Comparison of ENCODE assay signal across 8 cellular contexts in the genomic region with DNA sequence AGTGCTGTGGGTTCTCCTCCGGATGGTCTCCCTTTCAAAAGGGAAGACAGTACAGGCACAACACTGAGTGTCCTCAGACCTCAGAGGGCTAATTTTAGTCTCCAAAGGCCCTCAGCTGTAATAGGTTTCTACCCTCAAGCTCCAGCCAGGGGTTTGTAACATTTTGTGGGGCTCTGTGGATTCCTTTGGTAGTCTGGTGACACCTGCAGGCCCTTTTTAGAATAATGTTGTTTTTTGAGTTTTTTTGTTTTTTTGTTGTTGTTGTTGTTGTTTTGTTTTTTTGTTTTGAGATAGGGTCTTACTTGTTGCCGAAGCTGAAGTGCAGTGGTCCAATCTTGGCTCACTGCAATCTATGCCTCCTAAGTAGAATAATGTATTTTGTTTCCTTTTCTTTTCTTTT. TPM values are rescaled to one million over a fixed set of nuclear protein-coding genes. Genes with fewer than 3 reads are reported as not detected.
DNase-seq lines count a peak whose midpoint lies in the region; ATAC-seq and TF ChIP-seq lines count a peak whose summit lies in the region.
"Had no signal": no experiment of that assay in that cellular context is flagged by ENCODE, and none has a peak within 500 bp of the region (broad histone marks: within the 10 kb centered on the region; RNA-seq: fewer than 3 reads in every experiment).

No MANE protein-coding gene starts in this region.

- H3K36me3 ChIP-seq in Panc1 (ENCODE audit: control insufficient read depth, insufficient read depth, low read length) (peaks cover 7% of the 10 kb centered on the region), spleen (peaks cover 0 to 26% (median 16%) of the 10 kb centered on the region in 6 donors), upper lobe of left lung (peaks cover 0 to 16% (median 10%) of the 10 kb centered on the region in 4 donors)

- TF ChIP-seq POLR2A in spleen (IDR thresholded peaks at IDR 0.05): no peak
- TF ChIP-seq POLR2A in upper lobe of left lung (IDR thresholded peaks at IDR 0.05): no peak

- no peak for DNase-seq in GM20000 (ENCODE audit: low spot score)
- DNase-seq in Panc1 (ENCODE audit: low read depth, low spot score): no peak
- peak; percentile 48 for DNase-seq in fibroblast of the aortic adventitia (ENCODE audit: low read depth)
- no peak for DNase-seq in spleen
- no peak for DNase-seq in upper lobe of left lung
- DNase-seq: NCI-H524 treated with DMSO at 0.1 percent for 48 hours had no signal

- intact Hi-C loops in Panc1 (cut with micrococcal nuclease; ENCODE audit: unreplicated experiment): loop anchor here (1.0 to 5.0 kb wide), 2 partner anchors 78 to 306 kb away; no protein-coding TSS in a partner anchor
- intact Hi-C loops in spleen (cut with DNase I; ENCODE audit: low total_unique reads): loop anchor here (5.0 kb wide), 1 partner anchor 76 kb away; no protein-coding TSS in a partner anchor

- in situ Hi-C loops in Panc1 (cut with HindIII; ENCODE audit: low pct_unique_long_range_greater_than_20kb, low sequenced_read_pairs): no loop called here

- TF ChIP-seq EP300 in upper lobe of left lung (IDR thresholded peaks at IDR 0.05): no peak

- H3K27me3 ChIP-seq in Panc1 (ENCODE audit: control insufficient read depth, insufficient read depth, low read length): no peaks in the 10 kb centered on the region
- H3K27me3 ChIP-seq in spleen (replicated peaks in 1 of 7): no peaks in the 10 kb centered on the region
- no peaks in the 10 kb centered on the region for H3K27me3 ChIP-seq in upper lobe of left lung

- POLR2A ChIA-PET in Panc1 (lab: Charles Lee): no interaction called here

- WGBS in spleen, 5 donors: 73 to 95% (median 85%) methylated on average over 2 of the region's 2 CpGs
- 82 to 95% methylated on average over 2 of the region's 2 CpGs for WGBS in upper lobe of left lung, 2 donors

- TF ChIP-seq CTCF in GM20000 (IDR thresholded peaks at IDR 0.05; ENCODE audit: extremely low read depth, missing control alignments): peak; percentile 19
- TF ChIP-seq CTCF in Panc1 (IDR thresholded peaks at IDR 0.05): peak; percentile 64
- peak; percentile 35 for TF ChIP-seq CTCF in fibroblast of the aortic adventitia (IDR thresholded peaks at IDR 0.05; ENCODE audit: insufficient read depth, low read length)
- peak in 6 of 11 experiments; percentile 18 to 60 (median 34) for TF ChIP-seq CTCF in spleen (IDR thresholded peaks at IDR 0.05 in 8 of 11, conservative IDR thresholded peaks at IDR 0.05 in 3 of 11)
- TF ChIP-seq CTCF in upper lobe of left lung (IDR thresholded peaks at IDR 0.05): peak in 1 of 6 experiments; percentile 23

- no peaks in the 10 kb centered on the region for H3K4me1 ChIP-seq in Panc1 (ENCODE audit: control insufficient read depth, insufficient read depth, low read length)
- H3K4me1 ChIP-seq in spleen: no peaks in the 10 kb centered on the region
- H3K4me1 ChIP-seq in upper lobe of left lung: no peaks in the 10 kb centered on the region

- CTCF ChIA-PET in Panc1 (lab: Charles Lee): interaction anchor here (0.7 to 1.5 kb wide), 5 partner anchors 14 to 306 kb away, joined by 3 to 10 read pairs (median 4); no protein-coding TSS in a partner anchor

- no peaks in the 10 kb centered on the region for H3K9me3 ChIP-seq in Panc1 (ENCODE audit: control insufficient read depth, insufficient read depth, low read depth, low read length)
- no peaks in the 10 kb centered on the region for H3K9me3 ChIP-seq in spleen
- no peaks in the 10 kb centered on the region for H3K9me3 ChIP-seq in upper lobe of left lung

- H3K4me3 ChIP-seq in Panc1 (ENCODE audit: low read depth in 2 of 2, low read length in 2 of 2): no peak overlapping the region
- H3K4me3 ChIP-seq in fibroblast of the aortic adventitia (ENCODE audit: low read depth, low read length): no peak overlapping the region
- H3K4me3 ChIP-seq in spleen: no peak overlapping the region
- H3K4me3 ChIP-seq in upper lobe of left lung: no peak overlapping the region

- ATAC-seq in Panc1: no peak
- ATAC-seq in GM18873 (IDR thresholded peaks at IDR 0.05; ENCODE audit: low FRiP score, unreplicated experiment): no peak
- no peak for ATAC-seq in GM19351 (IDR thresholded peaks at IDR 0.05; ENCODE audit: unreplicated experiment)
- ATAC-seq in upper lobe of left lung (ENCODE audit: low FRiP score in 2 of 2): no peak

- no TSS peak for BruUV-seq in Panc1 (replicated peaks; lab: Mats Ljungman, UMichigan)

- H3K27ac ChIP-seq in Panc1 (ENCODE audit: low read length) (no peak overlapping the region), spleen (no peak overlapping the region), upper lobe of left lung (no peak overlapping the region)

RNA-seq across cellular contexts. Expression of a gene that starts 15.0 kb away (rescaled TPM):
- 26.5 TPM for total RNA-seq in Panc1 (2021; ENCODE audit: unreplicated experiment)
- 16.2 TPM for polyA plus RNA-seq in Panc1 (2012; ENCODE audit: insufficient read length)
- total RNA-seq in fibroblast of the aortic adventitia (ENCODE audit: low replicate concordance): 2.8 and 8.9 TPM in 2 replicates
- 10 to 100 TPM in 1 of 7 donors, 1 to 10 TPM in 6; 5.6 to 11.6 (median 9.1) TPM for total RNA-seq in spleen
- polyA plus RNA-seq in spleen: 1 to 10 TPM; 2.5 to 5.2 (median 3.0) TPM
- total RNA-seq in upper lobe of left lung: 10 to 100 TPM in 2 of 6 donors, 1 to 10 TPM in 4; 6.2 to 12.0 (median 8.1) TPM

RNA-seq across cellular contexts. Expression of a gene that starts 34.5 kb away (rescaled TPM):
- 13.4 TPM for total RNA-seq in Panc1 (2021; ENCODE audit: unreplicated experiment)
- polyA plus RNA-seq in Panc1 (2012; ENCODE audit: insufficient read length): 6.7 TPM
- 2.0 and 4.7 TPM in 2 replicates for total RNA-seq in fibroblast of the aortic adventitia (ENCODE audit: low replicate concordance)
- total RNA-seq in spleen: 1 to 10 TPM; 2.4 to 4.5 (median 3.3) TPM
- 1 to 10 TPM; 2.8 to 3.9 (median 3.1) TPM for polyA plus RNA-seq in spleen
- total RNA-seq in upper lobe of left lung: 10 to 100 TPM in 1 of 6 donors, 1 to 10 TPM in 5; 2.1 to 13.2 (median 4.6) TPM
